ENCODE assay signal across 8 cellular contexts in genomic region chr18:9137168-9138066, GRCh38. TPM values are rescaled to one million over a fixed set of nuclear protein-coding genes. Genes with fewer than 3 reads are reported as not detected.
DNase-seq lines count a peak whose midpoint lies in the region; ATAC-seq and TF ChIP-seq lines count a peak whose summit lies in the region.

No MANE protein-coding gene starts in this region.

- H3K27ac ChIP-seq in IMR-90 (ENCODE audit: insufficient read depth, low read length), result peak overlapping the region; percentile 97

- H3K4me1 ChIP-seq in IMR-90 (ENCODE audit: control insufficient read depth, insufficient read depth, low read length), result peaks cover 10% of the 10 kb centered on the region
- peaks cover 48% of the 10 kb centered on the region for H3K4me1 ChIP-seq in neuron (ENCODE audit: insufficient read depth, low read length)

- peak overlapping the region; percentile 26 for H2AK9ac ChIP-seq in IMR-90 (replicated peaks; ENCODE audit: low read depth, low read length, poor library complexity)

- 0 out of 2 replicates have a peak, but pooled peaks cover 2% of the 10 kb centered on the region for H3K9me1 ChIP-seq in IMR-90 (ENCODE audit: insufficient read depth, low read length)

- TF ChIP-seq CTCF in IMR-90 (conservative IDR thresholded peaks at IDR 0.05; ENCODE audit: low read depth, low read length) (no peak), fibroblast of villous mesenchyme (IDR thresholded peaks at IDR 0.05; ENCODE audit: insufficient read depth, low read depth, low read length) (no peak)

- POLR2A ChIA-PET in IMR-90 (lab: Charles Lee; ENCODE audit: unreplicated experiment), result no interaction called here

- 0 out of 2 replicates have a peak overlapping the region, but pooled peaks have one; percentile 1 for H2BK20ac ChIP-seq in IMR-90 (ENCODE audit: low read depth, low read length)

- ATAC-seq in GM21529 (IDR thresholded peaks at IDR 0.05; ENCODE audit: unreplicated experiment) (peak; percentile 23), IMR-90 (ENCODE audit: low read depth) (peak; percentile 44)

- in situ Hi-C loops in IMR-90 (cut with MboI; ENCODE audit: low sequenced_read_pairs), result loop anchor here (10.0 kb wide), 1 partner anchor 463 kb away; no protein-coding TSS in a partner anchor

- peak overlapping the region; percentile 94 for H3K56ac ChIP-seq in IMR-90 (ENCODE audit: extremely low read depth, insufficient read depth, low read length)

- 0 out of 3 replicates have a peak overlapping the region, but pooled peaks have one; percentile 6 for H2BK15ac ChIP-seq in IMR-90 (ENCODE audit: low read depth, low read length)

- H3K9me3 ChIP-seq in IMR-90 (ENCODE audit: control insufficient read depth, insufficient read depth, low read length) (no peaks in the 10 kb centered on the region), neuron (ENCODE audit: low read length) (no peaks in the 10 kb centered on the region)

- peaks cover 40% of the 10 kb centered on the region for H4K20me1 ChIP-seq in IMR-90 (ENCODE audit: insufficient read depth, low read length)

- H3K4me3 ChIP-seq in IMR-90 (ENCODE audit: insufficient read depth, low read depth, low read length) (peak overlapping the region; percentile 95), fibroblast of villous mesenchyme (ENCODE audit: low read depth, low read length) (peak overlapping the region; percentile 89), neuron (ENCODE audit: low read length) (peak overlapping the region; percentile 60)

- peak overlapping the region; percentile 99 for H3K4me2 ChIP-seq in IMR-90 (ENCODE audit: low read depth, low read length)

- peak overlapping the region; percentile 98 for H2BK5ac ChIP-seq in IMR-90 (ENCODE audit: low read depth, low read length, poor library complexity, severe bottlenecking)

- peak overlapping the region; percentile 38 for H4K91ac ChIP-seq in IMR-90 (ENCODE audit: insufficient read depth, low read depth, low read length)

- H3K27me3 ChIP-seq in IMR-90 (ENCODE audit: control insufficient read depth, insufficient read depth, low read length), result no peaks in the 10 kb centered on the region
- H3K27me3 ChIP-seq in neuron (ENCODE audit: insufficient read depth, low read length), result no peaks in the 10 kb centered on the region

- DNase-seq in DMS79 treated with DMSO at 0.1 percent for 48 hours (lab: John Stamatoyannopoulos, UW) (peak; percentile 83), IMR-90 (peak; percentile 95), RKO (ENCODE audit: low spot score) (peak; percentile 97), activated gamma-delta T cell (lab: John Stamatoyannopoulos, UW) (peak; percentile 75), fibroblast of villous mesenchyme (ENCODE audit: low read depth) (peak; percentile 88), superior temporal gyrus (ENCODE audit: extremely low spot score) (peak; percentile 76)

- peak overlapping the region; percentile 48; the same call in 1 of the 2 replicates for H2AK5ac ChIP-seq in IMR-90 (ENCODE audit: low read depth, low read length)

- dilution Hi-C loops in IMR-90 (cut with HindIII; ENCODE audit: low sequenced_read_pairs, unreplicated experiment), result no loop called here

- H3K36me3 ChIP-seq in IMR-90 (ENCODE audit: control insufficient read depth, insufficient read depth, low read length) (peaks cover 10% of the 10 kb centered on the region), neuron (ENCODE audit: insufficient read depth, low read length) (peaks cover 19% of the 10 kb centered on the region)

- peak overlapping the region; percentile 84 for H3K4ac ChIP-seq in IMR-90 (ENCODE audit: low read depth, low read length)

- no TSS peak for BruUV-seq in IMR-90 (replicated peaks; lab: Mats Ljungman, UMichigan)

- peak overlapping the region; percentile 97 for H2AFZ ChIP-seq in IMR-90 (replicated peaks; ENCODE audit: low read length, poor library complexity)
- peak overlapping the region; percentile 86 for H2AFZ ChIP-seq in neuron (ENCODE audit: low read depth, low read length)

- WGBS in IMR-90 (ENCODE audit: extremely low coverage in 2 of 2, insufficient read length in 1 of 2), 2 experiments, result 3% methylated on average over 9 of the region's 95 CpGs; no CpG with 5 or more reads in 1 of the 2 experiments

- CTCF ChIA-PET in IMR-90 (lab: Yijun Ruan, JAX), result interaction anchor here (2.9 kb wide), 1 partner anchor 63 kb away, joined by 13 read pairs; no protein-coding TSS in a partner anchor

- TF ChIP-seq RAD21 in IMR-90 (IDR thresholded peaks at IDR 0.05; ENCODE audit: low read length), result peak; percentile 22

- intact Hi-C loops in IMR-90 (cut with micrococcal nuclease), result loop anchor here (2.0 to 5.0 kb wide), 2 partner anchors 200 to 337 kb away; no protein-coding TSS in a partner anchor

- peak overlapping the region; percentile 72 for H3K18ac ChIP-seq in IMR-90 (ENCODE audit: low read depth, low read length)

- peak overlapping the region; percentile 59 for H3K14ac ChIP-seq in IMR-90 (replicated peaks; ENCODE audit: low read depth, low read length)

- H2BK120ac ChIP-seq in IMR-90 (ENCODE audit: low read depth, low read length), result peak overlapping the region; percentile 48; the same call in 1 of the 2 replicates

- peak overlapping the region; percentile 78; the same call in 1 of the 2 replicates for H4K5ac ChIP-seq in IMR-90 (ENCODE audit: low read depth, low read length)

- peak overlapping the region; percentile 94 for H3K23ac ChIP-seq in IMR-90 (ENCODE audit: low read depth, low read length)

- H3K79me1 ChIP-seq in IMR-90 (ENCODE audit: low read depth in 1 of 2, low read length in 2 of 2), result peaks cover 6 to 36% of the 10 kb centered on the region in 2 experiments; a peak in 3 of 4 replicates

- peak overlapping the region in 1 of 2 experiments; percentile 86; a peak in 3 of 4 replicates for H4K8ac ChIP-seq in IMR-90 (ENCODE audit: low read depth in 2 of 2, low read length in 2 of 2)

- TF ChIP-seq POLR2A in IMR-90 (IDR thresholded peaks at IDR 0.05; ENCODE audit: low read depth, low read length), result peak; percentile 90

- H3K9ac ChIP-seq in IMR-90 (ENCODE audit: low read depth, low read length), result peak overlapping the region; percentile 92

TF ChIP-seq in IMR-90, 13 proteins besides CTCF, POLR2A, EP300 and RAD21:
- TF ChIP-seq BHLHE40 (IDR thresholded peaks at IDR 0.05; ENCODE audit: low read depth, low read length) (peak; percentile 49), USF2 (IDR thresholded peaks at IDR 0.05; ENCODE audit: low read depth, low read length) (no peak), CHD1 (IDR thresholded peaks at IDR 0.05; ENCODE audit: low read depth, low read length) (peak; percentile 92), MAZ (IDR thresholded peaks at IDR 0.05; ENCODE audit: borderline replicate concordance, low read depth, low read length) (peak; percentile 27; the same call in 1 of the 2 replicates), ELK1 (IDR thresholded peaks at IDR 0.05; ENCODE audit: borderline replicate concordance, low read depth, low read length) (no peak), NFE2L2 (IDR thresholded peaks at IDR 0.05; ENCODE audit: low read depth, low read length) (no peak), RCOR1 (IDR thresholded peaks at IDR 0.05; ENCODE audit: insufficient replicate concordance, low read length) (no peak), SMC3 (IDR thresholded peaks at IDR 0.05; ENCODE audit: low read depth, low read length) (no peak), CEBPB (IDR thresholded peaks at IDR 0.05; ENCODE audit: low read depth, low read length) (0 out of 2 replicates have a peak, but pooled peaks have one; percentile 29), RFX5 (IDR thresholded peaks at IDR 0.05; ENCODE audit: low read depth, low read length) (no peak), MXI1 (IDR thresholded peaks at IDR 0.05; ENCODE audit: borderline replicate concordance, low read depth, low read length) (0 out of 2 replicates have a peak, but pooled peaks have one; percentile 54), MAFK (IDR thresholded peaks at IDR 0.05; ENCODE audit: low read depth, low read length) (0 out of 2 replicates have a peak, but pooled peaks have one; percentile 24), FOS (IDR thresholded peaks at IDR 0.05; ENCODE audit: low read depth, low read length) (peak; percentile 48)

RNA-seq across cellular contexts. Expression of gene ANKRD12, which starts 0.8 kb away (rescaled TPM):
- total RNA-seq in IMR-90 (2012; rRNA removed) (12.9 and 31.7 TPM in 2 replicates), fibroblast of villous mesenchyme (23.8 and 32.0 TPM in 2 replicates)
- polyA plus RNA-seq in IMR-90 (2012; rRNA removed), result 1.9 and 2.6 TPM in 2 replicates
- 0.41 and 4.3 TPM in 2 replicates for polyA plus RNA-seq in IMR-90 (2012; cell fraction: cytosol; rRNA removed)
- polyA plus RNA-seq in IMR-90 (2012; cell fraction: nucleus; rRNA removed; ENCODE audit: low replicate concordance), result 2.5 and 4.6 TPM in 2 replicates

RNA-seq across cellular contexts. Expression of gene NDUFV2, which starts 34.9 kb away (rescaled TPM):
- total RNA-seq in IMR-90 (2012; rRNA removed) (106 and 115 TPM in 2 replicates), fibroblast of villous mesenchyme (115 and 127 TPM in 2 replicates)
- polyA plus RNA-seq in IMR-90 (2012; rRNA removed), result 121 and 126 TPM in 2 replicates
- polyA plus RNA-seq in IMR-90 (2012; cell fraction: cytosol; rRNA removed), result 41.8 and 55.5 TPM in 2 replicates
- polyA plus RNA-seq in IMR-90 (2012; cell fraction: nucleus; rRNA removed; ENCODE audit: low replicate concordance), result 11.4 and 58.7 TPM in 2 replicates

Comparison
In these comparisons a context has a peak if more than half of its experiments do, and no peak if none do; other contexts are left out.
1. Peak in every context shown above with its lines: DNase-seq, ATAC-seq, H3K4me3 ChIP-seq and H3K27ac ChIP-seq.